15 cellular contexts compared by ENCODE assay signal in the genomic region with DNA sequence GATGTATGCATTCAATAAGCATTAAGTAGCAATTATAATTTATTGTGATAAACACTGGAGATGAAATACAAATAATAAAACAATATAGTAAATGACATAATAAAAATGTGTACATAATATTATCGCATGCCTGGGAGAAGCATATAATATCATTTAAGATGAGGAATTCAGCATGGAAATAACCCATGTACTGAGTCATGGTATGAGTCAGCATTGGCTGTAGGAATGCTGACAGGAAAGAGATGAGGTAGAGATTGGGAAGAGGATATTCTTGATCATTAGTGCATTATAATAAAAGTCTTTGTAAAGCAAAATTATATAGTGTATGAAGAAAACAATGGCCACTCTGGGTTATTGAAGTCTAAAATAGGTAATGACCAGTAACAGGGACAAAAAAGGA.
DNase-seq lines count a peak whose midpoint lies in the region; ATAC-seq lines count a peak whose summit lies in the region.
"Had no signal": no experiment of that assay in that cellular context is flagged by ENCODE, and none has a peak within 500 bp of the region (broad histone marks: within the 10 kb centered on the region; RNA-seq: fewer than 3 reads in every experiment).

No MANE protein-coding gene starts in this region.

- H2BK12ac ChIP-seq in mesenchymal stem cell (ENCODE audit: low read length in 2 of 2) = no peak overlapping the region

- no peaks in the 10 kb centered on the region for H3K79me1 ChIP-seq in mesenchymal stem cell (replicated peaks; ENCODE audit: low read length, poor library complexity, severe bottlenecking)

- H3K36me3 ChIP-seq in mesenchymal stem cell (ENCODE audit: control insufficient read depth in 1 of 2, insufficient read depth in 2 of 2, low read depth in 1 of 2, low read length in 2 of 2) = no peaks in the 10 kb centered on the region
- H3K36me3 ChIP-seq: suprapubic skin had no signal

- H3K4me3 ChIP-seq in mesenchymal stem cell (ENCODE audit: insufficient read depth in 1 of 2, low read depth in 1 of 2, low read length in 2 of 2) = no peak overlapping the region
- H3K4me3 ChIP-seq: smooth muscle cell, suprapubic skin had no signal

- no peaks in the 10 kb centered on the region for H3K9me3 ChIP-seq in mesenchymal stem cell (ENCODE audit: control insufficient read depth, low read length)
- H3K9me3 ChIP-seq: suprapubic skin had no signal

- H3K14ac ChIP-seq in mesenchymal stem cell (ENCODE audit: low read length in 2 of 2) = no peak overlapping the region

- H3K9ac ChIP-seq in mesenchymal stem cell (ENCODE audit: low read length) = no peak overlapping the region

- 11% methylated on average over 1 of the region's 1 CpG for WGBS in mesenchymal stem cell

- H3K4ac ChIP-seq in mesenchymal stem cell (ENCODE audit: low read depth in 1 of 2, low read length in 2 of 2) = no peak overlapping the region

- H3K27me3 ChIP-seq in mesenchymal stem cell (ENCODE audit: control insufficient read depth in 1 of 2, insufficient read depth in 1 of 2, low read length in 2 of 2) = no peaks in the 10 kb centered on the region
- H3K27me3 ChIP-seq: suprapubic skin had no signal

- H3K23ac ChIP-seq in mesenchymal stem cell (ENCODE audit: low read length in 2 of 2) = no peak overlapping the region

- H4K8ac ChIP-seq in mesenchymal stem cell (ENCODE audit: low read length) = no peak overlapping the region

- DNase-seq in GM04504 (ENCODE audit: low read depth) = peak; percentile 17
- peak; percentile 61 for DNase-seq in RPMI7951 (ENCODE audit: low read depth)
- DNase-seq in dermis microvascular lymphatic vessel endothelial cell (ENCODE audit: low read depth in 2 of 2) = peak; percentile 41 to 77
- peak; percentile 49 for DNase-seq in mesenchymal stem cell
- DNase-seq in activated CD4-positive, alpha-beta T cell treated with anti-CD3 and anti-CD28 coated beads for 4 hours = no peak
- no peak for DNase-seq in DMS79 treated with DMSO at 0.1 percent for 48 hours (lab: John Stamatoyannopoulos, UW)
- no peak for DNase-seq in stimulated activated CD4-positive, alpha-beta T cell treated with anti-CD3 and anti-CD28 coated beads, Interleukin-12 subunit alpha, Interleukin-12 subunit beta, amount 100 ng/mL, for 4 hours
- DNase-seq: activated CD4-positive, alpha-beta T cell treated with anti-CD3 and anti-CD28 coated beads, Interleukin-2, amount 10 ng/mL, durations not matched to agents 7 days and 5 days; Kasumi-1; nephron progenitor cell had no signal

- no peak overlapping the region for H2AK5ac ChIP-seq in mesenchymal stem cell (ENCODE audit: low read length, severe bottlenecking)

- no peak overlapping the region for H2AFZ ChIP-seq in mesenchymal stem cell (ENCODE audit: low read depth, low read length)

- H3K4me2 ChIP-seq in mesenchymal stem cell (ENCODE audit: low read length, poor library complexity, severe bottlenecking) = no peak overlapping the region
- H3K4me2 ChIP-seq: smooth muscle cell had no signal

- H3K4me1 ChIP-seq in mesenchymal stem cell (ENCODE audit: control insufficient read depth, insufficient read depth, low read depth, low read length) = no peaks in the 10 kb centered on the region
- H3K4me1 ChIP-seq: suprapubic skin had no signal

- H2BK5ac ChIP-seq in mesenchymal stem cell (ENCODE audit: low read depth, low read length, poor library complexity, severe bottlenecking) = no peak overlapping the region

- H4K91ac ChIP-seq in mesenchymal stem cell (ENCODE audit: low read length) = no peak overlapping the region

- ATAC-seq in HG02938 (IDR thresholded peaks at IDR 0.05; ENCODE audit: unreplicated experiment) = no peak
- ATAC-seq: activated T-helper 17 cell treated with anti-CD3 and anti-CD28 coated beads, Interleukin-2, amount 50 U/mL, for 72 hours had no signal

- H2BK15ac ChIP-seq in mesenchymal stem cell (ENCODE audit: low read depth, poor library complexity, severe bottlenecking) = no peak overlapping the region

- no peak overlapping the region for H3K18ac ChIP-seq in mesenchymal stem cell (ENCODE audit: low read depth in 1 of 2, low read length in 2 of 2)

- H3K27ac ChIP-seq in mesenchymal stem cell (ENCODE audit: low read length, poor library complexity, severe bottlenecking) = no peak overlapping the region
- H3K27ac ChIP-seq: C4-2B, suprapubic skin had no signal

- H2BK120ac ChIP-seq in mesenchymal stem cell (ENCODE audit: low read depth, low read length) = no peak overlapping the region

Comparison
In these comparisons a context has a peak if more than half of its experiments do, and no peak if none do; other contexts are left out.
1. DNase-seq: peak in GM04504 (single experiment), RPMI7951 (single experiment), dermis microvascular lymphatic vessel endothelial cell (2 of 2) and mesenchymal stem cell (single experiment); none in activated CD4-positive, alpha-beta T cell treated with anti-CD3 and anti-CD28 coated beads for 4 hours (0 of 2), DMS79 treated with DMSO at 0.1 percent for 48 hours (single experiment) and stimulated activated CD4-positive, alpha-beta T cell treated with anti-CD3 and anti-CD28 coated beads, Interleukin-12 subunit alpha, Interleukin-12 subunit beta, amount 100 ng/mL, for 4 hours (single experiment).